9 cellular contexts compared by ENCODE assay signal in the genomic region with DNA sequence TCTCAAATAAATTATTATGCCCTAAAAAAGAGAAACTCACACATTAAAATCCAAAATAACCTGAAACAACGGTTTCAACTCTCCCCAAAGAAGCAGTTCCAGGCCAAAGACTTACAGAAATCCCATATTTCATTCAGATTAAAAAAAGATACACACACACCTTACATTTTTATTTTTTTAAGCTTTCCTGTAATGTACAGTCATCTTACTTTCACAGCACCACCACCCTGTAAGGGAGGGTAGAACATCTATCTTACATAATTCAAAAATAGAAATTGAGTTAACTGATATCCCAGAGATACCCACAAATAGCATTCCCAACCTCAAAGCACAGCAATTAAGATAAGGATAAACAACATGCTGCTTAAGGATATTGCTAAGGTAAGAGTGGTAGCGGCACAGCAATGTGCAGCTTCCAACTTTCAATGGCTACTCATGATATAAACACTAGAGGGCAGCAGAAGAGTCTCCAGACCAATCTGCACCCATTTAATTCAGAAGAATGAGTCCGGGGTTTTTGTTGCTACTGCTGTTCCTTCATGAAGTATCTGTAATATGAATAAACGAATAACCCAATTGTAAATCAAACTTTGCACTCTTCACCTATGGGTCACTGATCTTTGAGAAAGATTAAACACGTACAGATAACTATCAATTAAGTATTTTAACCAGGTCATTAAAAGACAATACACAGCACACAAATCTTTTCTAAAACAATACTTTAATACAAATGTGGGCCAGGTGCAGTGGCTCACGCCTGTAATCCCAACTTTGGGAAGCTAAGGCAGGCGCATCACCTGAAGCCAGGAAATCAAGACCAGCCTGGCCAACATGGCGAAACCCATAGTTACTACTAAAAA. TPM values are rescaled to one million over a fixed set of nuclear protein-coding genes. Genes with fewer than 3 reads are reported as not detected.
DNase-seq lines count a peak whose midpoint lies in the region; ATAC-seq and TF ChIP-seq lines count a peak whose summit lies in the region.
"Had no signal": no experiment of that assay in that cellular context is flagged by ENCODE, and none has a peak within 500 bp of the region (broad histone marks: within the 10 kb centered on the region; RNA-seq: fewer than 3 reads in every experiment).

No MANE protein-coding gene starts in this region.

- no peaks in the 10 kb centered on the region for H3K27me3 Mint-ChIP-seq in glutamatergic neuron (ENCODE audit: unreplicated experiment)

- DNase-seq in DMS 273 (lab: John Stamatoyannopoulos, UW; ENCODE audit: unreplicated experiment), result peak; percentile 61
- no peak for DNase-seq in DMS 273 treated with DMSO at 0.1 percent for 48 hours (lab: John Stamatoyannopoulos, UW)
- DNase-seq in SKM-1 treated with dmso at 0.1 percent for 144 hours (lab: John Stamatoyannopoulos, UW; ENCODE audit: unreplicated experiment), result peak; percentile 35
- DNase-seq in glutamatergic neuron, result no peak
- DNase-seq in retinal pigment epithelial cell (ENCODE audit: low read depth), result no peak
- no peak for DNase-seq in activated T-cell treated with anti-CD3 and anti-CD28 coated beads for 4 hours

- ATAC-seq in HG03039 (IDR thresholded peaks at IDR 0.05; ENCODE audit: unreplicated experiment), result no peak

- no peak overlapping the region for H3K4me3 ChIP-seq in retinal pigment epithelial cell (ENCODE audit: low read length)
- H3K4me3 ChIP-seq: skin epidermis had no signal

- H3K36me3 Mint-ChIP-seq in glutamatergic neuron (ENCODE audit: unreplicated experiment), result no peaks in the 10 kb centered on the region

- TF ChIP-seq CTCF in LNCAP (IDR thresholded peaks at IDR 0.05), result peak; percentile 54; the same call in 1 of the 2 replicates
- peak; percentile 68 for TF ChIP-seq CTCF in glutamatergic neuron (IDR thresholded peaks at IDR 0.05; ENCODE audit: partially characterized antibody, unreplicated experiment)
- peak; percentile 52 for TF ChIP-seq CTCF in retinal pigment epithelial cell (conservative IDR thresholded peaks at IDR 0.05; ENCODE audit: low read depth, low read length)

- H3K4me1 Mint-ChIP-seq in glutamatergic neuron (ENCODE audit: low read depth, unreplicated experiment), result no peaks in the 10 kb centered on the region

- no peak overlapping the region for H3K4me3 Mint-ChIP-seq in glutamatergic neuron (ENCODE audit: unreplicated experiment)

- no peak overlapping the region for H3K27ac Mint-ChIP-seq in glutamatergic neuron (ENCODE audit: unreplicated experiment)

- H3K9me3 Mint-ChIP-seq in glutamatergic neuron (ENCODE audit: unreplicated experiment), result no peaks in the 10 kb centered on the region

RNA-seq across cellular contexts. Expression of a gene that starts 11.3 kb away (rescaled TPM):
- 39.3 TPM for total RNA-seq in glutamatergic neuron (ENCODE audit: unreplicated experiment)

Comparison
In these comparisons a context has a peak if more than half of its experiments do, and no peak if none do; other contexts are left out.
1. DNase-seq: peak in DMS 273 (single experiment) and SKM-1 treated with dmso at 0.1 percent for 144 hours (single experiment); none in DMS 273 treated with DMSO at 0.1 percent for 48 hours (single experiment), glutamatergic neuron (single experiment), retinal pigment epithelial cell (single experiment) and activated T-cell treated with anti-CD3 and anti-CD28 coated beads for 4 hours (single experiment).
2. Peak in every context shown above with its lines, with median percentiles within 50 percentile points of each other: CTCF ChIP-seq.